ENCODE assay signal across 8 cellular contexts in genomic region chr19:21835429-21835809, GRCh38. TPM values are rescaled to one million over a fixed set of nuclear protein-coding genes. Genes with fewer than 3 reads are reported as not detected.
DNase-seq lines count a peak whose midpoint lies in the region; ATAC-seq, FAIRE-seq and TF ChIP-seq lines count a peak whose summit lies in the region.

No MANE protein-coding gene starts in this region.

- peak overlapping the region; percentile 89 to 93 for H3K27ac ChIP-seq in kidney (ENCODE audit: low read depth in 2 of 2, low read length in 2 of 2)
- H3K27ac ChIP-seq in thoracic aorta: peak overlapping the region; percentile 79 to 91

- intact Hi-C loops in activated CD4-positive, alpha-beta T cell treated with anti-CD3 and anti-CD28 coated beads for 36 hours (cut with DNase I, micrococcal nuclease): loop anchor here (5.0 to 10.0 kb wide), 7 partner anchors 217 to 1852 kb away; partner anchors contain the start of genes ZNF257 (in 1 of the 2), ZNF429 (in 1 of the 2), ZNF492 (in 1 of the 2) and ZNF675 (in 1 of the 2)
- intact Hi-C loops in kidney (cut with DNase I): no loop called here

- no peak for FAIRE-seq in kidney (lab: Jason Lieb, UNC)

- H3K9me3 ChIP-seq in kidney (ENCODE audit: control insufficient read depth in 1 of 2, low read length in 2 of 2) (no peaks in the 10 kb centered on the region), thoracic aorta (peaks cover 10% of the 10 kb centered on the region)

- peak overlapping the region; percentile 100 for H3K27ac Mint-ChIP-seq in activated CD4-positive, alpha-beta T cell treated with anti-CD3 and anti-CD28 coated beads for 36 hours
- peak overlapping the region; percentile 99 for H3K27ac Mint-ChIP-seq in activated naive CD4-positive, alpha-beta T cell treated with anti-CD3 and anti-CD28 coated beads, Interleukin-2, amount 50 U/mL, for 24 hours

- H3K36me3 ChIP-seq in kidney (ENCODE audit: control insufficient read depth in 1 of 2, insufficient read depth in 2 of 2, low read length in 2 of 2) (peaks cover 0 to 1% of the 10 kb centered on the region in 2 donors), thoracic aorta (no peaks in the 10 kb centered on the region)

- H3K36me3 Mint-ChIP-seq in activated CD4-positive, alpha-beta T cell treated with anti-CD3 and anti-CD28 coated beads for 36 hours (ENCODE audit: low read depth): peaks cover 67% of the 10 kb centered on the region
- H3K36me3 Mint-ChIP-seq in activated naive CD4-positive, alpha-beta T cell treated with anti-CD3 and anti-CD28 coated beads, Interleukin-2, amount 50 U/mL, for 24 hours: peaks cover 18% of the 10 kb centered on the region

- H3K4me1 Mint-ChIP-seq in activated CD4-positive, alpha-beta T cell treated with anti-CD3 and anti-CD28 coated beads for 36 hours: peaks cover 37% of the 10 kb centered on the region
- H3K4me1 Mint-ChIP-seq in activated naive CD4-positive, alpha-beta T cell treated with anti-CD3 and anti-CD28 coated beads, Interleukin-2, amount 50 U/mL, for 24 hours: peaks cover 32% of the 10 kb centered on the region

- peak; percentile 47 for DNase-seq in activated CD4-positive, alpha-beta T cell treated with anti-CD3 and anti-CD28 coated beads for 36 hours
- no peak for DNase-seq in activated CD4-positive, alpha-beta T cell treated with anti-CD3 and anti-CD28 coated beads for 4 hours
- no peak for DNase-seq in kidney
- DNase-seq in thoracic aorta (ENCODE audit: low spot score): no peak
- DNase-seq in T1000 (lab: John Stamatoyannopoulos, UW): no peak

- CTCF ChIA-PET in activated CD4-positive, alpha-beta T cell treated with anti-CD3 and anti-CD28 coated beads for 36 hours (lab: Charles Lee): interaction anchor here (0.5 to 1.4 kb wide), 7 partner anchors 14 to 1838 kb away, joined by 3 to 5 read pairs (median 4); no protein-coding TSS in a partner anchor

- H3K4me1 ChIP-seq in kidney (ENCODE audit: control insufficient read depth in 1 of 2, insufficient read depth in 1 of 2, low read depth in 1 of 2, low read length in 2 of 2): peaks cover 0 to 6% of the 10 kb centered on the region in 2 donors
- peaks cover 3 to 6% of the 10 kb centered on the region in 2 donors for H3K4me1 ChIP-seq in thoracic aorta (ENCODE audit: control insufficient read depth in 1 of 2, low read depth in 2 of 2)

- peaks cover 11% of the 10 kb centered on the region for H3K9me3 Mint-ChIP-seq in activated CD4-positive, alpha-beta T cell treated with anti-CD3 and anti-CD28 coated beads for 36 hours (ENCODE audit: low read depth)
- H3K9me3 Mint-ChIP-seq in activated naive CD4-positive, alpha-beta T cell treated with anti-CD3 and anti-CD28 coated beads, Interleukin-2, amount 50 U/mL, for 24 hours: no peaks in the 10 kb centered on the region

- H3K4me3 ChIP-seq in kidney (ENCODE audit: low read length in 2 of 2) (peak overlapping the region; percentile 89 to 94), thoracic aorta (peak overlapping the region; percentile 76)

- H3K4me3 Mint-ChIP-seq in activated CD4-positive, alpha-beta T cell treated with anti-CD3 and anti-CD28 coated beads for 36 hours: peak overlapping the region; percentile 99
- peak overlapping the region; percentile 99 for H3K4me3 Mint-ChIP-seq in activated naive CD4-positive, alpha-beta T cell treated with anti-CD3 and anti-CD28 coated beads, Interleukin-2, amount 50 U/mL, for 24 hours

- peak overlapping the region; percentile 57 to 95 for H3K9ac ChIP-seq in kidney (ENCODE audit: low read length in 2 of 2)

- no peaks in the 10 kb centered on the region for H3K27me3 Mint-ChIP-seq in activated CD4-positive, alpha-beta T cell treated with anti-CD3 and anti-CD28 coated beads for 36 hours
- no peaks in the 10 kb centered on the region for H3K27me3 Mint-ChIP-seq in activated naive CD4-positive, alpha-beta T cell treated with anti-CD3 and anti-CD28 coated beads, Interleukin-2, amount 50 U/mL, for 24 hours

- POLR2A ChIA-PET in activated CD4-positive, alpha-beta T cell treated with anti-CD3 and anti-CD28 coated beads for 36 hours (lab: Charles Lee): interaction anchor here (0.9 to 2.1 kb wide), 6 partner anchors 11 to 217 kb away, joined by 3 to 23 read pairs (median 4); partner anchors contain the start of genes ZNF100 and ZNF257

- ATAC-seq in activated CD4-positive, alpha-beta T cell treated with anti-CD3 and anti-CD28 coated beads for 36 hours: no peak
- no peak for ATAC-seq in thoracic aorta (ENCODE audit: insufficient number of reproducible peaks, low FRiP score, low read depth)
- no peak for ATAC-seq in HG02970 (IDR thresholded peaks at IDR 0.05; ENCODE audit: low FRiP score, unreplicated experiment)
- no peak for ATAC-seq in HG02852 (IDR thresholded peaks at IDR 0.05; ENCODE audit: unreplicated experiment)

- TF ChIP-seq CTCF in kidney (IDR thresholded peaks at IDR 0.05; ENCODE audit: borderline replicate concordance, extremely low read depth, insufficient read depth) (no peak), thoracic aorta (IDR thresholded peaks at IDR 0.05) (no peak)

- H3K27me3 ChIP-seq in thoracic aorta (replicated peaks; ENCODE audit: insufficient read depth): no peaks in the 10 kb centered on the region

RNA-seq across cellular contexts. Expression of gene ZNF43, which starts 0.6 kb away (rescaled TPM):
- 10 to 100 TPM; 31.7 to 38.6 TPM for total RNA-seq in activated CD4-positive, alpha-beta T cell treated with anti-CD3 and anti-CD28 coated beads for 36 hours
- total RNA-seq in kidney (23.4 TPM), thoracic aorta (10 to 100 TPM; 14.5 to 20.7 TPM)
- polyA plus RNA-seq in kidney (ENCODE audit: insufficient read depth, low read depth, low replicate concordance): 4.8 TPM
